10 cellular contexts compared by ENCODE assay signal in the genomic region with DNA sequence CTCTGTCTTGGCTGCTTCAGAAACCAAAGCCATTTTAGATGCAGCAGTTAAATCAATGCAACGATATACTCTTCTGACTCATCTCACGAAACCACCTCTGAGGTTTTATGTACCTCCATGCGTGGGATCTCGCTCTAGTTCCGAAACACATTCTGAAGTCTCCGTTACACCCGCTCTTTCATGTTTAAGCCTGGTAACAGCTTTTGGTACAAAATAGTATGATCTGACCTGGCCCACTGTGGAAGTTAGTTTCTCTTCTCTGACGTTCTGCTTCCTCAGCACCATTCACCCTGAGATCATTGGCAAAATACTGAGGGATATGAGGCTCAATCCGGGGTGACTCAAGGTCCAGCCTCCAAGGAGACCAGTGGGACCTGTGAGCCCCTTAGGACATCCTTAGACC.
DNase-seq lines count a peak whose midpoint lies in the region; ATAC-seq and TF ChIP-seq lines count a peak whose summit lies in the region.
"Had no signal": no experiment of that assay in that cellular context is flagged by ENCODE, and none has a peak within 500 bp of the region (broad histone marks: within the 10 kb centered on the region; RNA-seq: fewer than 3 reads in every experiment).

No MANE protein-coding gene starts in this region.

- H3K27me3 ChIP-seq in heart left ventricle: peaks cover 0 to 21% (median 0%) of the 10 kb centered on the region in 9 donors

- no peaks in the 10 kb centered on the region for H3K9me3 ChIP-seq in heart left ventricle

- ATAC-seq in HG02610 (IDR thresholded peaks at IDR 0.05; ENCODE audit: unreplicated experiment) (peak; percentile 56), heart left ventricle (no peak), HG02759 (IDR thresholded peaks at IDR 0.05; ENCODE audit: unreplicated experiment) (no peak)

- intact Hi-C loops in heart left ventricle (cut with DNase I): no loop called here

- no peak for TF ChIP-seq CTCF in heart left ventricle (IDR thresholded peaks at IDR 0.05)

- no peaks in the 10 kb centered on the region for H3K36me3 ChIP-seq in heart left ventricle

- DNase-seq in GM19238 (ENCODE audit: insufficient read length, low spot score): peak; percentile 30
- peak; percentile 2 for DNase-seq in activated T-cell treated with anti-CD3 and anti-CD28 coated beads for 4 hours
- DNase-seq in stimulated activated CD4-positive, alpha-beta T cell treated with anti-CD3 and anti-CD28 coated beads, TNF-alpha, amount 100 ng/mL, for 48 hours (ENCODE audit: low read depth in 3 of 3): peak; percentile 9 to 40 (median 31)
- no peak for DNase-seq in NCI-H446 (lab: John Stamatoyannopoulos, UW)
- DNase-seq in heart left ventricle: no peak
- DNase-seq: DMS53, KBM-7, nephron progenitor cell had no signal

- no peak overlapping the region for H3K4me3 ChIP-seq in heart left ventricle

- WGBS in heart left ventricle, 4 donors: 87 to 91% (median 89%) methylated on average over 9 of the region's 9 CpGs

- no peak overlapping the region for H3K27ac ChIP-seq in heart left ventricle

- peaks cover 0 to 19% (median 13%) of the 10 kb centered on the region in 12 donors for H3K4me1 ChIP-seq in heart left ventricle

- no peak for TF ChIP-seq POLR2A in heart left ventricle (IDR thresholded peaks at IDR 0.05)

Comparison
In these comparisons a context has a peak if more than half of its experiments do, and no peak if none do; other contexts are left out.
1. DNase-seq: peak in GM19238 (single experiment), activated T-cell treated with anti-CD3 and anti-CD28 coated beads for 4 hours (single experiment) and stimulated activated CD4-positive, alpha-beta T cell treated with anti-CD3 and anti-CD28 coated beads, TNF-alpha, amount 100 ng/mL, for 48 hours (3 of 3); none in NCI-H446 (0 of 2) and heart left ventricle (0 of 5).